ENCODE assay signal across 20 cellular contexts in the genomic region with DNA sequence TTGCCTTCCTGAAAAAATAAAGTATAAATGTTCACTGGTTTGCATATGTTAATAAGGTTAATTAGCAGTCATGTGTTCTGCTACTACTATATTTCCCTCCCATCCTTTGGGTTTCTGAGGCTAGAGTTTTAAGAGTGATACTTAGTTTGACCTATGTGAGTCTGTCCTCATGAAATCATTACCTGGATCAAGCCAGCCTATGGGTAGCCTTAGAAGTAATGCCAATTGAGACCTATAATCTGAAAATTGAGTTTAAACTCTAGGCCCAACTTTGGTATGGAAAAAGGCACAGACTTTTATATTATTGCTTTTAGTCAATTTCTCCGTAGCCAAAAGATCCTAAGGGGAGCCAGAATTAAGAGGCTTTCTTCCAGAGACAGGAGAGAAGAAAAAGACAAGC. TPM values are rescaled to one million over a fixed set of nuclear protein-coding genes. Genes with fewer than 3 reads are reported as not detected.
DNase-seq lines count a peak whose midpoint lies in the region; ATAC-seq lines count a peak whose summit lies in the region.
"Had no signal": no experiment of that assay in that cellular context is flagged by ENCODE, and none has a peak within 500 bp of the region (broad histone marks: within the 10 kb centered on the region; RNA-seq: fewer than 3 reads in every experiment).

No MANE protein-coding gene starts in this region.

- POLR2A ChIA-PET in CD4-positive, alpha-beta memory T cell (lab: Charles Lee; ENCODE audit: partially characterized antibody), result no interaction called here

- H3K9me3 Mint-ChIP-seq in CD4-positive, alpha-beta memory T cell, result peaks cover 0 to 12% (median 2%) of the 10 kb centered on the region in 8 donors
- H3K9me3 Mint-ChIP-seq: H9 had no signal

- no peaks in the 10 kb centered on the region for H3K36me3 ChIP-seq in CD4-positive, alpha-beta memory T cell (ENCODE audit: insufficient read depth, low read length)
- H3K36me3 ChIP-seq: BLaER1 had no signal

- H3K4me3 Mint-ChIP-seq in CD4-positive, alpha-beta memory T cell, result no peak overlapping the region
- H3K4me3 Mint-ChIP-seq: CD8-positive, alpha-beta T cell; H9 had no signal

- CTCF ChIA-PET in CD4-positive, alpha-beta memory T cell (lab: Charles Lee; ENCODE audit: partially characterized antibody), result interaction anchor here (1.7 kb wide), 1 partner anchor 8 kb away, joined by 4 read pairs; no protein-coding TSS in a partner anchor

- no peaks in the 10 kb centered on the region for H3K4me1 ChIP-seq in CD4-positive, alpha-beta memory T cell (ENCODE audit: insufficient read depth, low read length)
- H3K4me1 ChIP-seq: BLaER1 had no signal

- no peaks in the 10 kb centered on the region for H3K9me3 ChIP-seq in CD4-positive, alpha-beta memory T cell (ENCODE audit: control insufficient read depth in 1 of 2, low read length in 2 of 2)

- peak; percentile 45 for DNase-seq in globus pallidus (ENCODE audit: low spot score)
- DNase-seq in medulla oblongata (ENCODE audit: extremely low spot score), result peak; percentile 40
- peak; percentile 71 for DNase-seq in superior temporal gyrus (ENCODE audit: extremely low spot score)
- no peak for DNase-seq in T1000 (lab: John Stamatoyannopoulos, UW)
- DNase-seq in SW480 (ENCODE audit: low spot score), result no peak
- DNase-seq in CD4-positive, alpha-beta memory T cell, result no peak
- DNase-seq: 8988T; Calu3; CD8-positive, alpha-beta T cell; DMS79 treated with DMSO at 0.1 percent for 48 hours; GF-D8; GOT3; H9 had no signal

- H3K36me3 Mint-ChIP-seq in CD4-positive, alpha-beta memory T cell, result no peaks in the 10 kb centered on the region
- H3K36me3 Mint-ChIP-seq: CD8-positive, alpha-beta T cell had no signal

- H3K27ac Mint-ChIP-seq in CD4-positive, alpha-beta memory T cell, result no peak overlapping the region
- H3K27ac Mint-ChIP-seq: CD14-positive monocyte; CD8-positive, alpha-beta T cell; H9 had no signal

- H3K4me1 Mint-ChIP-seq in CD4-positive, alpha-beta memory T cell, result peaks cover 4 to 14% (median 10%) of the 10 kb centered on the region in 4 donors

- no peak for ATAC-seq in GM21825 (IDR thresholded peaks at IDR 0.05; ENCODE audit: unreplicated experiment)
- ATAC-seq: CD8-positive, alpha-beta T cell; GM12878 had no signal

- intact Hi-C loops in CD4-positive, alpha-beta memory T cell (cut with micrococcal nuclease), result no loop called here

- peak overlapping the region; percentile 69 for H3K27ac ChIP-seq in angular gyrus (ENCODE audit: low read depth, low read length)
- no peak overlapping the region for H3K27ac ChIP-seq in CD4-positive, alpha-beta memory T cell (ENCODE audit: low read depth, low read length)
- H3K27ac ChIP-seq: BLaER1 had no signal

- H3K4me3 ChIP-seq in CD4-positive, alpha-beta memory T cell (ENCODE audit: low read length in 2 of 2), result no peak overlapping the region
- H3K4me3 ChIP-seq: BLaER1, GM12878 had no signal

- peaks cover 29 to 32% of the 10 kb centered on the region in 2 donors for H3K27me3 Mint-ChIP-seq in CD4-positive, alpha-beta memory T cell

- H3K27me3 ChIP-seq in CD4-positive, alpha-beta memory T cell (ENCODE audit: insufficient read depth, low read length), result peaks cover 24% of the 10 kb centered on the region

RNA-seq across cellular contexts. Expression of a gene that starts 18.4 kb away (rescaled TPM):
- not detected for total RNA-seq in CD4-positive, alpha-beta memory T cell
- not detected for polyA plus RNA-seq in CD4-positive, alpha-beta memory T cell
- total RNA-seq: CD8-positive, alpha-beta T cell; HT-29 had no signal
- polyA plus RNA-seq: AG04450, CD14-positive monocyte had no signal

Comparison
In these comparisons a context has a peak if more than half of its experiments do, and no peak if none do; other contexts are left out.
1. DNase-seq: peak in globus pallidus (single experiment), medulla oblongata (single experiment) and superior temporal gyrus (single experiment); none in T1000 (single experiment), SW480 (single experiment) and CD4-positive, alpha-beta memory T cell (0 of 5).